ENCODE assay signal across 19 cellular contexts in the genomic region with DNA sequence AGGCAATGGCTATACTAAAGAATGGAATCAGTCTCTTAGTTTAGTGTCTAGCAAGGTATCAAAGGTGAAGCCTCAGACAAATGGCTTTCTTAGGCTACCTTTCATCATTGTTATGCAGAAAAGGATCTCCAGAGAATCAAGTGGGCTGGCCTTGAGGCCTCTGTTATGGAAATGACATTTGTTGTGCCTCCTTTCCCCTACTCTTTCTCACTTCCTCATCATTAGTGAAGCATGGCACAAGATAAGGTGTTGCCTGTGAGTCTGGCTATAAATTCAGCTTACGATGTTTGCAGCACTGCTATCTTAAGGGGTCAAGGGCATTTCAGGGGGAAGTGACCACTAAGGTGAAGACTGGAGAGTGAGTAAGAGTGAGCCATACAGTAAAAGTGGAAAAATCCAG. TPM values are rescaled to one million over a fixed set of nuclear protein-coding genes. Genes with fewer than 3 reads are reported as not detected.
DNase-seq lines count a peak whose midpoint lies in the region; ATAC-seq and TF ChIP-seq lines count a peak whose summit lies in the region.
"Not testable (repeated sequence)": the region's sequence is repeated elsewhere in the genome, so short reads cannot be mapped to it uniquely, and the experiment has no call there.
"Had no signal": no experiment of that assay in that cellular context is flagged by ENCODE, and none has a peak within 500 bp of the region (broad histone marks: within the 10 kb centered on the region; RNA-seq: fewer than 3 reads in every experiment).

No MANE protein-coding gene starts in this region.

- not testable (repeated sequence) for H2AK5ac ChIP-seq in H9 (ENCODE audit: insufficient read length, low read length)

- not testable (repeated sequence) for H3K23ac ChIP-seq in H9 (ENCODE audit: insufficient read length, low read depth, low read length)

- H4K8ac ChIP-seq in H9 (replicated peaks; ENCODE audit: insufficient read length, low read depth, low read length): not testable (repeated sequence)

- not testable (repeated sequence) for H2BK20ac ChIP-seq in H9 (ENCODE audit: low read depth, low read length, poor library complexity, severe bottlenecking)

- H3K4me2 ChIP-seq in H9 (ENCODE audit: insufficient read depth, insufficient read length, low read length): peak overlapping the region; percentile 66

- not testable (repeated sequence) for H3T11ph ChIP-seq in H9 (ENCODE audit: low read length)

- not testable (repeated sequence) for TF ChIP-seq CTCF in GM06990 (IDR thresholded peaks at IDR 0.05; ENCODE audit: insufficient read depth, low read length, poor library complexity, severe bottlenecking); H9 (conservative IDR thresholded peaks at IDR 0.05)

- not testable (repeated sequence) for H3K27me3 Mint-ChIP-seq in H9 (ENCODE audit: low read depth)

- H4K5ac ChIP-seq in H9 (ENCODE audit: insufficient read length, low read depth, low read length): not testable (repeated sequence)

- not testable (repeated sequence) for H2AFZ ChIP-seq in H9 (ENCODE audit: low read length)

- peak overlapping the region; percentile 16 to 32; a peak in 2 of 5 replicates for H3K4me3 Mint-ChIP-seq in H9

- H2BK15ac ChIP-seq in H9 (ENCODE audit: low read depth, low read length): not testable (repeated sequence)

- not testable (repeated sequence) for H2BK12ac ChIP-seq in H9 (ENCODE audit: insufficient read length, low read depth, low read length)

- H3K18ac ChIP-seq in H9 (ENCODE audit: insufficient read length, low read depth, low read length): not testable (repeated sequence)

- H3K4ac ChIP-seq in H9 (ENCODE audit: low read depth, low read length): not testable (repeated sequence)

- H3K4me3 ChIP-seq in GM06990 (replicated peaks; ENCODE audit: low read depth, low read length); NT2/D1 (ENCODE audit: insufficient read length, low read depth): not testable (repeated sequence)

- H3K36me3 Mint-ChIP-seq in H9 (ENCODE audit: insufficient read depth in 1 of 3, low read depth in 3 of 3): not testable (repeated sequence)

- H3K14ac ChIP-seq in H9 (ENCODE audit: insufficient read depth, low read length): not testable (repeated sequence)

- H3K4me1 ChIP-seq in H9 (ENCODE audit: insufficient read depth, low read length); NT2/D1 (ENCODE audit: insufficient read depth, insufficient read length): not testable (repeated sequence)

- H3K36me3 ChIP-seq in GM06990 (ENCODE audit: control insufficient read depth, insufficient read depth, low read length); NT2/D1 (ENCODE audit: insufficient read depth, insufficient read length, low read length): not testable (repeated sequence)

- H2BK120ac ChIP-seq in H9 (ENCODE audit: low read depth, low read length, poor library complexity, severe bottlenecking): not testable (repeated sequence)

- H3K9ac ChIP-seq in H9 (ENCODE audit: extremely low read depth, insufficient read length, low read length); NT2/D1 (ENCODE audit: insufficient read length, low read depth): not testable (repeated sequence)

- not testable (repeated sequence) for H3K27ac ChIP-seq in H9 (ENCODE audit: insufficient read length, low read depth, low read length)

- peaks cover 64 to 66% of the 10 kb centered on the region in 2 experiments for H3K4me1 Mint-ChIP-seq in H9

- not testable (repeated sequence) for H4K20me1 ChIP-seq in H9 (ENCODE audit: control insufficient read depth, insufficient read depth, insufficient read length)

- H4K91ac ChIP-seq in H9 (ENCODE audit: insufficient read length, low read depth, low read length): not testable (repeated sequence)

- ATAC-seq in GM18873 (IDR thresholded peaks at IDR 0.05; ENCODE audit: low FRiP score, unreplicated experiment) (peak; percentile 64), GM19468 (IDR thresholded peaks at IDR 0.05; ENCODE audit: extremely low read depth, unreplicated experiment) (peak; percentile 84), HG03039 (IDR thresholded peaks at IDR 0.05; ENCODE audit: unreplicated experiment) (peak; percentile 75), HG03442 (IDR thresholded peaks at IDR 0.05; ENCODE audit: unreplicated experiment) (peak; percentile 80)

- not testable (repeated sequence) for H3K27me3 ChIP-seq in GM06990 (replicated peaks; ENCODE audit: control insufficient read depth, insufficient read depth, low read length); H9 (ENCODE audit: insufficient read depth, low read length); NT2/D1 (ENCODE audit: insufficient read depth, insufficient read length)

- peak overlapping the region; percentile 38 to 62 (median 47); a peak in 5 of 7 replicates for H3K27ac Mint-ChIP-seq in H9

- H2BK5ac ChIP-seq in H9 (ENCODE audit: insufficient read length, low read length): not testable (repeated sequence)

- no CpG with 5 or more reads among the region's 1 CpG for WGBS in H9 (ENCODE audit: extremely low coverage, insufficient read length, low lambda C conversion rate)

- not testable (repeated sequence) for H3K9me3 Mint-ChIP-seq in H9

- not testable (repeated sequence) for H3K23me2 ChIP-seq in H9 (ENCODE audit: insufficient read length, low read depth, low read length, poor library complexity, severe bottlenecking)

- not testable (repeated sequence) for H3K56ac ChIP-seq in H9 (ENCODE audit: insufficient read length, low read depth, low read length)

- not testable (repeated sequence) for H3K9me3 ChIP-seq in H9 (ENCODE audit: control insufficient read depth, low read depth, low read length); NT2/D1 (ENCODE audit: insufficient read depth, low read length)

- not testable (repeated sequence) for H3K79me2 ChIP-seq in H9 (ENCODE audit: insufficient read depth, low read length)

- H3K79me1 ChIP-seq in H9 (ENCODE audit: insufficient read depth, low read depth, low read length, poor library complexity, severe bottlenecking): not testable (repeated sequence)

- DNase-seq in GM06990 (ENCODE audit: extremely low read depth, insufficient read length) (peak; percentile 35), H9 (peak; percentile 54), NT2/D1 (ENCODE audit: low read depth, low spot score) (peak; percentile 13), left kidney (ENCODE audit: low read depth, low spot score) (peak; percentile 12)

RNA-seq across cellular contexts. Expression of a gene that starts 9.1 kb away (rescaled TPM):
- total RNA-seq in H9 (2021): not detected in 2 replicates
- total RNA-seq: A673; activated T-helper 2 cell treated with anti-CD3 and anti-CD28 coated beads, Interferon-gamma antibody, Interleukin-2, Interleukin-4, amounts not matched to agents 10 μg/mL and 5 μg/mL and 100 μg/mL, durations not matched to agents 14 hours and 24 hours and 36 hours; cardiac muscle cell; CD4-positive, CD25-positive, alpha-beta regulatory T cell; dorsolateral prefrontal cortex; liver; omental fat pad; PC-9; right cardiac atrium; SJSA1; ureter had no signal

RNA-seq across cellular contexts. Expression of a gene that starts 11.8 kb away (rescaled TPM):
- 31.9 and 35.0 TPM in 2 replicates for total RNA-seq in H9 (2021)

RNA-seq across cellular contexts. Expression of a gene that starts 47.4 kb away (rescaled TPM):
- 16.8 and 20.1 TPM in 2 replicates for total RNA-seq in H9 (2021)
